In the genomic region with DNA sequence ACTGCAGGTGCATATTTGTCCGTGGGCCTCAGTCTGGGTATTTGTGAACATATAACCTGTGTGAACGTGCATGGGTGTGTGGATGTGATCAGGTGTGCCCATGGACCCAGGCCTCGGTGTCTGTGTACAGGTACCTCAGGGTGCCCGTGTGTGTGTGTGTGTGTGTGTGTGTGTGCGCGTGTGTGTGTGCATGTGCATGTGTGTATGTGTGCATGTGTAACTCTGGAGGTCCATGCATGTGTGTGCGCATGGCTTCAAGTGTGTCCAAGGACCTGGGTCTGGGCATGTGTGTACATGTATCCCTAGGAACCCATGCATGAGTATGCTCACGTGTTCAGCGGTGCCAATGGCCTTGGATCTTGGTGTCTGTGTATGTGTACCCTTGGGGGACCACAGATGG, we compare ENCODE assay signal across 1 cellular context.
TF ChIP-seq lines count a peak whose summit lies in the region.

No MANE protein-coding gene starts in this region.

TF ChIP-seq in endothelial cell of umbilical vein, 7 proteins besides CTCF, POLR2A, EP300 and RAD21:
- no peak for TF ChIP-seq POLR2AphosphoS5 (IDR thresholded peaks at IDR 0.05; ENCODE audit: insufficient read depth, low read depth, low read length)
- TF ChIP-seq JUN (IDR thresholded peaks at IDR 0.05; ENCODE audit: borderline replicate concordance, insufficient read depth, insufficient read length, low read depth) = no peak
- no peak for TF ChIP-seq FOS (IDR thresholded peaks at IDR 0.05; ENCODE audit: borderline replicate concordance, insufficient read depth, low read length)
- no peak for TF ChIP-seq EZH2 (IDR thresholded peaks at IDR 0.05; ENCODE audit: borderline replicate concordance, low read depth, low read length, severe bottlenecking)
- no peak for TF ChIP-seq MYC (IDR thresholded peaks at IDR 0.05; ENCODE audit: low read depth, low read length)
- no peak for TF ChIP-seq GATA2 (IDR thresholded peaks at IDR 0.05; ENCODE audit: insufficient read depth, insufficient read length, low read depth, low read length)
- TF ChIP-seq, protein P1, sequence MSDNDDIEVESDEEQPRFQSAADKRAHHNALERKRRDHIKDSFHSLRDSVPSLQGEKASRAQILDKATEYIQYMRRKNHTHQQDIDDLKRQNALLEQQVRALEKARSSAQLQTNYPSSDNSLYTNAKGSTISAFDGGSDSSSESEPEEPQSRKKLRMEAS (IDR thresholded peaks at IDR 0.05; ENCODE audit: insufficient read depth, insufficient read length) = no peak
